In genomic region chrX:153643431-153644351, GRCh38 we compare ENCODE assay signal across 9 cellular contexts. TPM values are rescaled to one million over a fixed set of nuclear protein-coding genes. Genes with fewer than 3 reads are reported as not detected.
DNase-seq lines count a peak whose midpoint lies in the region; ATAC-seq, FAIRE-seq and TF ChIP-seq lines count a peak whose summit lies in the region.
"Had no signal": no experiment of that assay in that cellular context is flagged by ENCODE, and none has a peak within 500 bp of the region (broad histone marks: within the 10 kb centered on the region; RNA-seq: fewer than 3 reads in every experiment).

No MANE protein-coding gene starts in this region.

- intact Hi-C loops in colonic mucosa (cut with DNase I), result no loop called here

- peak overlapping the region; percentile 27 for H2AFZ ChIP-seq in neural cell (ENCODE audit: low read depth, low read length)

- H4K20me1 ChIP-seq in neural cell (ENCODE audit: insufficient read depth), result no peaks in the 10 kb centered on the region

- TF ChIP-seq EP300 in neural cell (conservative IDR thresholded peaks at IDR 0.05; ENCODE audit: poor library complexity, severe bottlenecking), result no peak

- no peaks in the 10 kb centered on the region for H3K36me3 ChIP-seq in colonic mucosa
- H3K36me3 ChIP-seq in neural cell (ENCODE audit: insufficient read depth, low read length), result no peaks in the 10 kb centered on the region

- peak; percentile 27 for TF ChIP-seq CTCF in D721Med (IDR thresholded peaks at IDR 0.05; ENCODE audit: insufficient read depth, missing control alignments)
- TF ChIP-seq CTCF in colonic mucosa (IDR thresholded peaks at IDR 0.05), result no peak
- TF ChIP-seq CTCF in neural cell (IDR thresholded peaks at IDR 0.05; ENCODE audit: poor library complexity, severe bottlenecking), result peak; percentile 55

- DNase-seq in D721Med (ENCODE audit: insufficient read length, low spot score), result no peak
- peak; percentile 19 for DNase-seq in LoVo (ENCODE audit: low spot score)
- peak; percentile 12 for DNase-seq in colonic mucosa
- DNase-seq in OCI-M2 (lab: John Stamatoyannopoulos, UW; ENCODE audit: unreplicated experiment), result no peak
- no peak for DNase-seq in NCI-H146 treated with DMSO at 0.1 percent for 48 hours (lab: John Stamatoyannopoulos, UW; ENCODE audit: unreplicated experiment)
- no peak for DNase-seq in mucosa of gallbladder (ENCODE audit: low spot score)

- peak overlapping the region; percentile 51 for H3K4me2 ChIP-seq in neural cell (ENCODE audit: low read length)

- no peak overlapping the region for H3K4me3 ChIP-seq in colonic mucosa
- H3K4me3 ChIP-seq in neural cell (ENCODE audit: low read length), result peak overlapping the region; percentile 68

- H3K27me3 ChIP-seq in colonic mucosa (peaks cover 52% of the 10 kb centered on the region), neural cell (ENCODE audit: insufficient read depth, low read depth, low read length) (peaks cover 56% of the 10 kb centered on the region)

- no peak for ATAC-seq in HG03196 (IDR thresholded peaks at IDR 0.05; ENCODE audit: unreplicated experiment)

- H3K9me2 ChIP-seq in neural cell (ENCODE audit: insufficient read depth, low read length), result no peaks in the 10 kb centered on the region

- H3K9me3 ChIP-seq in colonic mucosa (no peaks in the 10 kb centered on the region), neural cell (ENCODE audit: low read length) (no peaks in the 10 kb centered on the region)

- FAIRE-seq in D721Med (lab: Jason Lieb, UNC), result no peak
- FAIRE-seq: TTC549 had no signal

- H3K4me1 ChIP-seq in colonic mucosa, result no peaks in the 10 kb centered on the region

- H3K27ac ChIP-seq in colonic mucosa (no peak overlapping the region), neural cell (ENCODE audit: low read length) (no peak overlapping the region)

- no peaks in the 10 kb centered on the region for H3F3A ChIP-seq in neural cell (ENCODE audit: insufficient read depth, low read length, poor library complexity, severe bottlenecking)

- H3K9ac ChIP-seq in colonic mucosa (ENCODE audit: low read depth in 2 of 2, low read length in 2 of 2) (no peak overlapping the region), neural cell (ENCODE audit: low read length) (peak overlapping the region; percentile 56)

- H3K79me2 ChIP-seq in neural cell (replicated peaks; ENCODE audit: insufficient read depth, low read length), result no peaks in the 10 kb centered on the region

- no peak for TF ChIP-seq RAD21 in neural cell (conservative IDR thresholded peaks at IDR 0.05)

TF ChIP-seq in neural cell, 6 proteins besides CTCF, POLR2A, EP300 and RAD21:
- peak; percentile 46 for TF ChIP-seq MXI1 (conservative IDR thresholded peaks at IDR 0.05; ENCODE audit: poor library complexity, severe bottlenecking)
- no peak for TF ChIP-seq POLR2AphosphoS5 (IDR thresholded peaks at IDR 0.05)

RNA-seq across cellular contexts. Expression of gene DUSP9, which starts 3.3 kb away (rescaled TPM):
- total RNA-seq in colonic mucosa, result under 1 TPM in 1 of 2 donors, not detected in 1; 0.49 TPM
- 0.94 and 3.2 TPM in 2 replicates for polyA plus RNA-seq in neural cell
- 0.73 and 0.93 TPM in 2 replicates for polyA minus RNA-seq in neural cell
- total RNA-seq in mucosa of gallbladder, result 0.12 TPM

RNA-seq across cellular contexts. Expression of gene PNCK, which starts 29.9 kb away (rescaled TPM):
- total RNA-seq in colonic mucosa, result 10 to 100 TPM in 1 of 2 donors, 1 to 10 TPM in 1; 1.9 to 11.1 TPM
- 9.5 and 15.0 TPM in 2 replicates for polyA plus RNA-seq in neural cell
- 4.1 and 4.4 TPM in 2 replicates for polyA minus RNA-seq in neural cell
- 28.3 TPM for total RNA-seq in mucosa of gallbladder

RNA-seq across cellular contexts. Expression of gene SLC6A8, which starts 44.0 kb away (rescaled TPM):
- 100 to 1,000 TPM; 197 to 435 TPM for total RNA-seq in colonic mucosa
- 36.4 and 62.4 TPM in 2 replicates for polyA plus RNA-seq in neural cell
- polyA minus RNA-seq in neural cell, result 37.7 and 42.1 TPM in 2 replicates
- 165 TPM for total RNA-seq in mucosa of gallbladder

RNA-seq across cellular contexts. Expression of gene CCNQ, which starts 44.8 kb away (rescaled TPM):
- total RNA-seq in colonic mucosa (10 to 100 TPM; 16.3 to 24.0 TPM), mucosa of gallbladder (14.9 TPM)
- polyA plus RNA-seq in neural cell, result 61.2 and 70.7 TPM in 2 replicates
- 15.6 and 26.3 TPM in 2 replicates for polyA minus RNA-seq in neural cell

Comparison
In these comparisons a context has a peak if more than half of its experiments do, and no peak if none do; other contexts are left out.
1. DNase-seq: peak in LoVo (single experiment) and colonic mucosa (single experiment); none in D721Med (single experiment), OCI-M2 (single experiment), NCI-H146 treated with DMSO at 0.1 percent for 48 hours (single experiment) and mucosa of gallbladder (single experiment).